Comparison of ENCODE assay signal across 17 cellular contexts in the genomic region with DNA sequence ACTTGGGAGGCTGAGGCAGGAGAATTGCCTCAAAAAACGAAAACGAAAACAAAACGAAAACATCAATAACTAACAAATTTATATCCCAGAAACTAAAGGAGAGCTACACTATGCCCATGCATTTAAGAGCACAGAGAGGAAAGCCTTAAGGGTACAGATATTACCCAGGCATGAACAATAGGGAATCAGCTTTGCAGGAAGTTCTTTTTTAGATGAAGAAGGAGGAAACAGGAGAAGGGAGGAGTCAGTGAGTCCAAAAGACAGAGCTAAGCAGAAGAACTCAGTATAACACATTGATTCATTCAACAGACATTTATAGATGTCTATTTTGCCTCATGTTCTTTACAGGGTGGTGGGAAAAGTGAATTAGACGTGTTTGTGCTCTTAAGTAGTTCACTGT.
"Had no signal": no experiment of that assay in that cellular context is flagged by ENCODE, and none has a peak within 500 bp of the region (broad histone marks: within the 10 kb centered on the region; RNA-seq: fewer than 3 reads in every experiment).

No MANE protein-coding gene starts in this region.

- H3K4me2 ChIP-seq: neural progenitor cell had no signal

- H3K27me3 ChIP-seq: adrenal gland, esophagus muscularis mucosa, neural progenitor cell, sigmoid colon, tibial nerve, vagina had no signal

- H3K4me1 ChIP-seq: esophagus muscularis mucosa, neural progenitor cell, psoas muscle, sigmoid colon had no signal

- H3K4me1 Mint-ChIP-seq: neural progenitor cell had no signal

- H3K4me3 Mint-ChIP-seq: activated CD4-positive, alpha-beta memory T cell treated with anti-CD3 and anti-CD28 coated beads, Interleukin-2, amount 10 ng/mL, durations not matched to agents 7 days and 5 days; activated naive CD4-positive, alpha-beta T cell treated with anti-CD3 and anti-CD28 coated beads, Interleukin-2, amount 10 ng/mL, durations not matched to agents 7 days and 5 days; activated T-cell treated with anti-CD3 and anti-CD28 coated beads, Interleukin-2, amount 50 U/mL, for 24 hours; neural progenitor cell had no signal

- ATAC-seq: psoas muscle had no signal

- H3K36me3 ChIP-seq: adrenal gland, neural progenitor cell, sigmoid colon, vagina, WERI-Rb-1 had no signal

- H3K9me3 ChIP-seq: adrenal gland, esophagus muscularis mucosa, psoas muscle, sigmoid colon, tibial nerve, vagina had no signal

- H3K9me3 Mint-ChIP-seq: activated CD4-positive, alpha-beta memory T cell treated with anti-CD3 and anti-CD28 coated beads, Interleukin-2, amount 10 ng/mL, durations not matched to agents 7 days and 5 days; activated naive CD4-positive, alpha-beta T cell treated with anti-CD3 and anti-CD28 coated beads, Interleukin-2, amount 10 ng/mL, durations not matched to agents 7 days and 5 days; activated T-cell treated with anti-CD3 and anti-CD28 coated beads, Interleukin-2, amount 50 U/mL, for 24 hours; neural progenitor cell had no signal

- H3K4me3 ChIP-seq: adrenal gland, esophagus muscularis mucosa, neural progenitor cell, psoas muscle, sigmoid colon, tibial nerve, vagina had no signal

- DNase-seq: activated CD4-positive, alpha-beta memory T cell treated with anti-CD3 and anti-CD28 coated beads, Interleukin-2, amount 10 ng/mL, durations not matched to agents 7 days and 5 days; activated naive CD4-positive, alpha-beta T cell treated with anti-CD3 and anti-CD28 coated beads, Interleukin-2, amount 10 ng/mL, durations not matched to agents 7 days and 5 days; activated T-cell treated with anti-CD3 and anti-CD28 coated beads, Interleukin-2, amount 50 U/mL, for 24 hours; adrenal gland; glutamatergic neuron; kidney glomerular epithelial cell; midbrain; psoas muscle; sigmoid colon; stimulated activated CD4-positive, alpha-beta T cell treated with anti-CD3 and anti-CD28 coated beads, Interleukin-2, amount 100 ng/mL, for 24 hours; T-cell; T1000; WERI-Rb-1 had no signal

- H3K27ac Mint-ChIP-seq: activated naive CD4-positive, alpha-beta T cell treated with anti-CD3 and anti-CD28 coated beads, Interleukin-2, amount 10 ng/mL, durations not matched to agents 7 days and 5 days; activated T-cell treated with anti-CD3 and anti-CD28 coated beads, Interleukin-2, amount 50 U/mL, for 24 hours; neural progenitor cell had no signal

- H3K27me3 Mint-ChIP-seq: activated CD4-positive, alpha-beta memory T cell treated with anti-CD3 and anti-CD28 coated beads, Interleukin-2, amount 10 ng/mL, durations not matched to agents 7 days and 5 days; activated naive CD4-positive, alpha-beta T cell treated with anti-CD3 and anti-CD28 coated beads, Interleukin-2, amount 10 ng/mL, durations not matched to agents 7 days and 5 days; activated T-cell treated with anti-CD3 and anti-CD28 coated beads, Interleukin-2, amount 50 U/mL, for 24 hours; T-cell had no signal

- H3K9ac ChIP-seq: neural progenitor cell had no signal

- H3K27ac ChIP-seq: adrenal gland, neural progenitor cell, psoas muscle, sigmoid colon, tibial nerve, vagina, WERI-Rb-1 had no signal
